In genomic region chr4:120000591-120001296, GRCh38 we compare ENCODE assay signal across 2 cellular contexts.
TF ChIP-seq lines count a peak whose summit lies in the region.

No MANE protein-coding gene starts in this region.

TF ChIP-seq in GM23338, 12 proteins besides CTCF, POLR2A, EP300 and RAD21:
- TF ChIP-seq EZH2 (IDR thresholded peaks at IDR 0.05; ENCODE audit: low read depth, unreplicated experiment) (no peak), ZNF331 (CRISPR knock-in tag; IDR thresholded peaks at IDR 0.05; ENCODE audit: low read depth) (no peak), POLR2AphosphoS5 (IDR thresholded peaks at IDR 0.05; ENCODE audit: low read depth) (no peak), ZNF114 (CRISPR knock-in tag; IDR thresholded peaks at IDR 0.05) (no peak), REST (IDR thresholded peaks at IDR 0.05; ENCODE audit: unreplicated experiment) (no peak), JUNB (IDR thresholded peaks at IDR 0.05; ENCODE audit: unreplicated experiment) (no peak), NANOG (IDR thresholded peaks at IDR 0.05; ENCODE audit: borderline replicate concordance) (no peak), EZH2phosphoT487 (IDR thresholded peaks at IDR 0.05; ENCODE audit: unreplicated experiment) (no peak), ZNF462 (CRISPR knock-in tag; IDR thresholded peaks at IDR 0.05) (no peak), ETS1 (IDR thresholded peaks at IDR 0.05) (no peak), STAT1 (IDR thresholded peaks at IDR 0.05; ENCODE audit: unreplicated experiment) (no peak), CREB1 (CRISPR knock-in tag; IDR thresholded peaks at IDR 0.05; ENCODE audit: low read depth) (no peak)

TF ChIP-seq in IMR-90, 13 proteins besides CTCF, POLR2A, EP300 and RAD21:
- TF ChIP-seq NFE2L2 (IDR thresholded peaks at IDR 0.05; ENCODE audit: low read depth, low read length), result no peak
- TF ChIP-seq RFX5 (IDR thresholded peaks at IDR 0.05; ENCODE audit: low read depth, low read length), result no peak
- peak; percentile 53; the same call in 1 of the 2 replicates for TF ChIP-seq CEBPB (IDR thresholded peaks at IDR 0.05; ENCODE audit: low read depth, low read length)
